In the genomic region with DNA sequence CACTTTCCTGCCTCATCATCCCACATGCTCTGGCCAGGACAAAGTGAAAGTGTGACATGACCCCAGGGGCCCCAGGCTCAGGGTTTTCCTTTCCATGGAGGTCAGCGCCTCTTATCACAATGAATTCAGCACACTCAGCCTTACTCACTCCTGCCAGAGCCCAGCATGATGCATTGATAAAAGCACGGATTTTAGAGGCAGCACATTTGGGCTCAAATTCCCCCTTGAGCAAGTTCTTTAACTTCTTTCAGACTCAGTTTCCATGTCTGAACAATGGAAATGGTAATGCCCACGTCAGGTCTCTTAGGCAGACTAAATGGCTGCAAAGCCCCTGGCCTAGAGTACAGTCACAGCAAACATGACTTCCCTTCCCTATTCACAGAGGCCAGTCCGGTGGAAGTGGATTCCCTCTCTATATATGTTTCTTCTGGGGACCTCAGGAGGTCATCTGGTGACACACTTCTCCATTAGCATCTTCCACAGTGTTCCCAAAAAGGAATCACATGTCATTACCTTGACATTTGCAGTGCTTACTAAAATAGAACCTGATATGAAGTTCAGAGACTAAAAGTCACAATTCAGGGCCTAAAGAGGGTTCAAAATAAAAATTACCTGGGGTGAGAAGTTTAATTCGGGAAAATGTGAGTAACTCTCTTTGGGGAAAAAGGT, we compare ENCODE assay signal across 20 cellular contexts. TPM values are rescaled to one million over a fixed set of nuclear protein-coding genes. Genes with fewer than 3 reads are reported as not detected.
DNase-seq lines count a peak whose midpoint lies in the region; ATAC-seq, FAIRE-seq and TF ChIP-seq lines count a peak whose summit lies in the region.
"Had no signal": no experiment of that assay in that cellular context is flagged by ENCODE, and none has a peak within 500 bp of the region (broad histone marks: within the 10 kb centered on the region; RNA-seq: fewer than 3 reads in every experiment).

No MANE protein-coding gene starts in this region.

- no peak for TF ChIP-seq POLR2A in endothelial cell of umbilical vein (IDR thresholded peaks at IDR 0.05; ENCODE audit: low read depth, low read length)

- no peak overlapping the region for H3K4me3 ChIP-seq in PC-9
- no peak overlapping the region for H3K4me3 ChIP-seq in endothelial cell of umbilical vein (replicated peaks in 1 of 3; ENCODE audit: insufficient read depth in 1 of 3, low read depth in 1 of 3, low read length in 3 of 3)
- no peak overlapping the region for H3K4me3 ChIP-seq in mucosa of stomach (ENCODE audit: low read length)
- H3K4me3 ChIP-seq: tibial nerve had no signal

- no peak overlapping the region for H3K27ac Mint-ChIP-seq in T-helper 2 cell treated with Interferon-gamma antibody and Interleukin-4, amounts not matched to agents 5 μg/mL and 100 μg/mL, for 36 hours
- H3K27ac Mint-ChIP-seq: activated T-cell treated with anti-CD3 and anti-CD28 coated beads, Interleukin-2, amount 50 U/mL, for 72 hours; T-helper 1 cell treated with Interleukin-12 subunit alpha and Interleukin-12 subunit beta and Interleukin-4 antibody, amounts not matched to agents 30 μg/mL and 1 μg/mL, for 36 hours had no signal

- TF ChIP-seq CTCF in PC-9 (conservative IDR thresholded peaks at IDR 0.05) (no peak), endothelial cell of umbilical vein (IDR thresholded peaks at IDR 0.05; ENCODE audit: extremely low read depth in 1 of 2, insufficient read depth in 1 of 2, low read depth in 1 of 2, low read length in 2 of 2) (no peak)

- dilution Hi-C loops in endothelial cell of umbilical vein (cut with MboI; ENCODE audit: extremely low pct_ligation_motif_present, low sequenced_read_pairs), result no loop called here

- intact Hi-C loops in PC-9 (cut with micrococcal nuclease; ENCODE audit: unreplicated experiment), result loop anchor here (2.0 to 5.0 kb wide), 2 partner anchors 37 to 91 kb away; no protein-coding TSS in a partner anchor
- intact Hi-C loops in endothelial cell of umbilical vein (cut with micrococcal nuclease), result no loop called here

- H3K4me2 ChIP-seq in PC-9 (peak overlapping the region; percentile 28), endothelial cell of umbilical vein (ENCODE audit: insufficient read depth, low read length) (no peak overlapping the region)

- H3K4me3 Mint-ChIP-seq in T-helper 2 cell treated with Interferon-gamma antibody and Interleukin-4, amounts not matched to agents 5 μg/mL and 100 μg/mL, for 36 hours, result no peak overlapping the region
- H3K4me3 Mint-ChIP-seq: activated T-cell treated with anti-CD3 and anti-CD28 coated beads, Interleukin-2, amount 50 U/mL, for 72 hours; naive thymus-derived CD8-positive, alpha-beta T cell; T-helper 1 cell treated with Interleukin-12 subunit alpha and Interleukin-12 subunit beta and Interleukin-4 antibody, amounts not matched to agents 30 μg/mL and 1 μg/mL, for 36 hours had no signal

- BruUV-seq in PC-9 (replicated peaks; lab: Mats Ljungman, UMichigan) (no TSS peak), endothelial cell of umbilical vein (replicated peaks; lab: Mats Ljungman, UMichigan) (no TSS peak)

- no peaks in the 10 kb centered on the region for H4K20me1 ChIP-seq in PC-9 (ENCODE audit: insufficient read depth)
- H4K20me1 ChIP-seq in endothelial cell of umbilical vein (replicated peaks; ENCODE audit: control insufficient read depth, extremely low read depth, insufficient read depth, low read length), result no peaks in the 10 kb centered on the region

- H3K36me3 Mint-ChIP-seq in T-helper 2 cell treated with Interferon-gamma antibody and Interleukin-4, amounts not matched to agents 5 μg/mL and 100 μg/mL, for 36 hours (ENCODE audit: low read depth), result no peaks in the 10 kb centered on the region
- H3K36me3 Mint-ChIP-seq: naive thymus-derived CD8-positive, alpha-beta T cell had no signal

- no peak overlapping the region for H3K9ac ChIP-seq in endothelial cell of umbilical vein (replicated peaks; ENCODE audit: extremely low read depth, insufficient read depth, low read length)
- H3K9ac ChIP-seq in mucosa of stomach (ENCODE audit: low read length), result peak overlapping the region; percentile 9

- no peaks in the 10 kb centered on the region for H3K9me1 ChIP-seq in endothelial cell of umbilical vein (replicated peaks; ENCODE audit: control insufficient read depth, extremely low read depth, insufficient read depth, low read length)

- H2AFZ ChIP-seq in PC-9 (peak overlapping the region; percentile 55; the same call in 1 of the 2 replicates), endothelial cell of umbilical vein (ENCODE audit: low read depth, low read length) (peak overlapping the region; percentile 37)

- CTCF ChIA-PET in PC-9 (lab: Charles Lee), result no interaction called here
- CTCF ChIA-PET in endothelial cell of umbilical vein (lab: Charles Lee), result interaction anchor here (2.2 kb wide), 1 partner anchor 323 kb away, joined by 4 read pairs; no protein-coding TSS in a partner anchor

- H3K36me3 ChIP-seq in PC-9 (ENCODE audit: low read depth), result no peaks in the 10 kb centered on the region
- no peaks in the 10 kb centered on the region for H3K36me3 ChIP-seq in endothelial cell of umbilical vein (ENCODE audit: control insufficient read depth in 2 of 2, extremely low read depth in 1 of 2, insufficient read depth in 2 of 2, low read length in 2 of 2)
- no peaks in the 10 kb centered on the region for H3K36me3 ChIP-seq in mucosa of stomach (ENCODE audit: control insufficient read depth, insufficient read depth, low read length)
- H3K36me3 ChIP-seq: BE2C, tibial nerve had no signal

- peaks cover 26% of the 10 kb centered on the region for H3F3A ChIP-seq in PC-9 (ENCODE audit: insufficient read depth, low read depth)

- no peak for ATAC-seq in GM21528 (IDR thresholded peaks at IDR 0.05; ENCODE audit: low FRiP score, unreplicated experiment)
- ATAC-seq: activated T-cell treated with anti-CD3 and anti-CD28 coated beads, Interleukin-2, amount 50 U/mL, for 72 hours; naive thymus-derived CD8-positive, alpha-beta T cell had no signal

- H3K4me1 ChIP-seq in PC-9 (replicated peaks; ENCODE audit: insufficient read depth) (peaks cover 62% of the 10 kb centered on the region), endothelial cell of umbilical vein (ENCODE audit: control insufficient read depth, extremely low read depth, insufficient read depth, low read length) (peaks cover 12% of the 10 kb centered on the region), mucosa of stomach (ENCODE audit: control insufficient read depth, insufficient read depth, low read length) (peaks cover 37% of the 10 kb centered on the region)
- H3K4me1 ChIP-seq: BE2C, tibial nerve had no signal

- no peak for FAIRE-seq in endothelial cell of umbilical vein (lab: Jason Lieb, UNC)

- H3K27me3 Mint-ChIP-seq in T-helper 2 cell treated with Interferon-gamma antibody and Interleukin-4, amounts not matched to agents 5 μg/mL and 100 μg/mL, for 36 hours (ENCODE audit: low read depth), result peaks cover 8% of the 10 kb centered on the region

- peak; percentile 57 for DNase-seq in ELR (ENCODE audit: low read depth)
- no peak for DNase-seq in PC-9
- peak; percentile 42 for DNase-seq in endothelial cell of umbilical vein (ENCODE audit: low read depth, low spot score)
- DNase-seq in T-helper 2 cell treated with Interferon-gamma antibody and Interleukin-4, amounts not matched to agents 5 μg/mL and 100 μg/mL, for 36 hours (ENCODE audit: low spot score), result no peak
- no peak for DNase-seq in central memory CD4-positive, alpha-beta T cell
- DNase-seq in midbrain (lab: John Stamatoyannopoulos, UW), result no peak
- DNase-seq: activated CD4-positive, alpha-beta T cell treated with anti-CD3 and anti-CD28 coated beads, Interleukin-2, amount 50 U/mL, for 1 hour; activated T-cell treated with anti-CD3 and anti-CD28 coated beads, Interleukin-2, amount 50 U/mL, for 72 hours; amniotic stem cell; foreskin melanocyte; naive thymus-derived CD8-positive, alpha-beta T cell; NCI-H1694 treated with DMSO at 0.1 percent for 48 hours; NCI-H510A; right cardiac atrium; stimulated activated CD4-positive, alpha-beta T cell treated with anti-CD3 and anti-CD28 coated beads, Interleukin-2, amount 100 ng/mL, for 48 hours had no signal

- no peaks in the 10 kb centered on the region for H3K27me3 ChIP-seq in PC-9 (ENCODE audit: insufficient read depth, low read depth)
- peaks cover 0 to 2% of the 10 kb centered on the region in 2 experiments for H3K27me3 ChIP-seq in endothelial cell of umbilical vein (ENCODE audit: control insufficient read depth in 2 of 2, insufficient read depth in 2 of 2, low read length in 2 of 2)
- H3K27me3 ChIP-seq in mucosa of stomach (ENCODE audit: control insufficient read depth, insufficient read depth, low read length), result no peaks in the 10 kb centered on the region
- H3K27me3 ChIP-seq: BE2C, tibial nerve had no signal

- H3K4me1 Mint-ChIP-seq in T-helper 2 cell treated with Interferon-gamma antibody and Interleukin-4, amounts not matched to agents 5 μg/mL and 100 μg/mL, for 36 hours (ENCODE audit: low read depth), result peaks cover 14% of the 10 kb centered on the region

- no peaks in the 10 kb centered on the region for H3K9me3 Mint-ChIP-seq in T-helper 2 cell treated with Interferon-gamma antibody and Interleukin-4, amounts not matched to agents 5 μg/mL and 100 μg/mL, for 36 hours
- H3K9me3 Mint-ChIP-seq: activated T-cell treated with anti-CD3 and anti-CD28 coated beads, Interleukin-2, amount 50 U/mL, for 72 hours; T-helper 1 cell treated with Interleukin-12 subunit alpha and Interleukin-12 subunit beta and Interleukin-4 antibody, amounts not matched to agents 30 μg/mL and 1 μg/mL, for 36 hours had no signal

- peak overlapping the region; percentile 85 for H3K27ac ChIP-seq in PC-9
- H3K27ac ChIP-seq in endothelial cell of umbilical vein (ENCODE audit: insufficient read depth, low read depth, low read length), result no peak overlapping the region
- H3K27ac ChIP-seq: tibial nerve had no signal

- H3K79me2 ChIP-seq in PC-9 (ENCODE audit: low read depth), result no peaks in the 10 kb centered on the region
- H3K79me2 ChIP-seq in endothelial cell of umbilical vein (ENCODE audit: control insufficient read depth, insufficient read depth, low read length), result no peaks in the 10 kb centered on the region

- H3K9me2 ChIP-seq in PC-9 (ENCODE audit: insufficient read depth), result no peaks in the 10 kb centered on the region

- POLR2A ChIA-PET in PC-9 (lab: Charles Lee; ENCODE audit: unreplicated experiment) (no interaction called here), endothelial cell of umbilical vein (lab: Charles Lee) (no interaction called here)

- H3K9me3 ChIP-seq in PC-9 (ENCODE audit: insufficient read depth, low read depth), result 0 out of 2 replicates have a peak, but pooled peaks cover 4% of the 10 kb centered on the region
- H3K9me3 ChIP-seq in endothelial cell of umbilical vein (replicated peaks; ENCODE audit: control insufficient read depth, insufficient read depth, low read length), result no peaks in the 10 kb centered on the region
- H3K9me3 ChIP-seq in mucosa of stomach (ENCODE audit: control insufficient read depth, low read length), result no peaks in the 10 kb centered on the region
- H3K9me3 ChIP-seq: BE2C, tibial nerve had no signal

RNA-seq across cellular contexts. Expression of gene TMEM163, which starts 55.4 kb away (rescaled TPM):
- 1.4 and 2.4 TPM in 2 replicates for total RNA-seq in PC-9 (2021)
- total RNA-seq in endothelial cell of umbilical vein, result 1.0 and 1.3 TPM in 2 replicates
- polyA plus RNA-seq in endothelial cell of umbilical vein, result 2.2 and 2.8 TPM in 2 replicates
- polyA plus RNA-seq in endothelial cell of umbilical vein (2011; cell fraction: cytosol; rRNA removed), result 3.3 and 4.1 TPM in 2 replicates
- 4.8 TPM in 2 replicates for polyA plus RNA-seq in endothelial cell of umbilical vein (2011; cell fraction: nucleus; rRNA removed)
- polyA plus RNA-seq in endothelial cell of umbilical vein (2012), result 0.33 and 2.6 TPM in 2 replicates
- polyA minus RNA-seq in endothelial cell of umbilical vein, result 2.1 and 2.5 TPM in 2 replicates
- polyA minus RNA-seq in endothelial cell of umbilical vein (2011; cell fraction: cytosol; rRNA and poly(A)+ RNA removed), result not detected
- 1.9 and 3.4 TPM in 2 replicates for polyA minus RNA-seq in endothelial cell of umbilical vein (2011; cell fraction: nucleus; rRNA and poly(A)+ RNA removed)
- total RNA-seq: naive thymus-derived CD8-positive, alpha-beta T cell; tibial nerve had no signal

Comparison
In these comparisons a context has a peak if more than half of its experiments do, and no peak if none do; other contexts are left out.
1. DNase-seq: peak in ELR (single experiment) and endothelial cell of umbilical vein (single experiment); none in PC-9 (0 of 2), T-helper 2 cell treated with Interferon-gamma antibody and Interleukin-4, amounts not matched to agents 5 μg/mL and 100 μg/mL, for 36 hours (single experiment), central memory CD4-positive, alpha-beta T cell (single experiment) and midbrain (single experiment).